1 cellular context compared by ENCODE assay signal in the genomic region with DNA sequence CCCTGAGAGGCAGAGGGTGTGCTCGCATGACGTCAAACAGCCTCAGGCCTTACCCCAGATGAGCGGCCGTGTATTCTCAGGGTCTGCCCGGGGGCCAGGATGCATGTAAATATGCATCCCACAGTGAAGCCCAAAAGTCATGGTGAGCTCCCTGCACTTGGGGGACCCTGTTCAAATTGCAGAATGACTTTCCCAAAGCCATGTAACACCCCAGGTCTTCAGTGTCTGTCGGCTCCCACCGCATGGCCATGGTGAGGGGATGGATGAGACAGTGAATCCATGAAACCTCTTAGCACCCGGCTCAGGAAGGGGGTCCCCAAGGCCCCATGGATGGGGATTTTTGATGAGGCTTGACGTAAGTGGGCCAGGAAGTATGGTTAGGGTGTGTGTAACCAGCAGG.
TF ChIP-seq lines count a peak whose summit lies in the region.

No MANE protein-coding gene starts in this region.

TF ChIP-seq in HepG2, 621 proteins besides CTCF, POLR2A, EP300 and RAD21:
- TF ChIP-seq, protein P1, sequence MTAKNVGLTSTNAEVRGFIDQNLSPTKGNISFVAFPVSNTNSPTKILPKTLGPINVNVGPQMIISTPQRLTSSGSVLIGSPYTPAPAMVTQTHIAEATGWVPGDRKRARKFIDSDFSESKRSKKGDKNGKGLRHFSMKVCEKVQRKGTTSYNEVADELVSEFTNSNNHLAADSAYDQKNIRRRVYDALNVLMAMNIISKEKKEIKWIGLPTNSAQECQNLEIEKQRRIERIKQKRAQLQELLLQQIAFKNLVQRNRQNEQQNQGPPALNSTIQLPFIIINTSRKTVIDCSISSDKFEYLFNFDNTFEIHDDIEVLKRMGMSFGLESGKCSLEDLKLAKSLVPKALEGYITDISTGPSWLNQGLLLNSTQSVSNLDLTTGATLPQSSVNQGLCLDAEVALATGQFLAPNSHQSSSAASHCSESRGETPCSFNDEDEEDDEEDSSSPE (CRISPR knock-in tag; IDR thresholded peaks at IDR 0.05) = no peak
- no peak for TF ChIP-seq GLI4 (CRISPR knock-in tag; IDR thresholded peaks at IDR 0.05; ENCODE audit: borderline replicate concordance)
- TF ChIP-seq ZNF660 (CRISPR knock-in tag; IDR thresholded peaks at IDR 0.05; ENCODE audit: borderline replicate concordance, low read depth) = no peak
- no peak for TF ChIP-seq ZNF816 (CRISPR knock-in tag; IDR thresholded peaks at IDR 0.05; ENCODE audit: borderline replicate concordance)
- no peak for TF ChIP-seq FOXO1 (CRISPR knock-in tag; IDR thresholded peaks at IDR 0.05)
- TF ChIP-seq GATA4 (IDR thresholded peaks at IDR 0.05; ENCODE audit: borderline replicate concordance, low read depth) = no peak
- no peak for TF ChIP-seq HHEX (CRISPR knock-in tag; IDR thresholded peaks at IDR 0.05)
- no peak for TF ChIP-seq SNAI1 (CRISPR knock-in tag; IDR thresholded peaks at IDR 0.05; ENCODE audit: borderline replicate concordance)
- TF ChIP-seq ZBTB7A (CRISPR knock-in tag; IDR thresholded peaks at IDR 0.05) = no peak
